ENCODE assay signal across 8 cellular contexts in genomic region chr22:31291403-31291715, GRCh38.
DNase-seq lines count a peak whose midpoint lies in the region; ATAC-seq and TF ChIP-seq lines count a peak whose summit lies in the region.

No MANE protein-coding gene starts in this region.

- peaks cover 13 to 19% of the 10 kb centered on the region in 2 donors for H3K36me3 ChIP-seq in duodenal mucosa (ENCODE audit: control insufficient read depth in 1 of 2, insufficient read depth in 2 of 2, low read length in 2 of 2)
- H3K36me3 ChIP-seq in muscle layer of duodenum (ENCODE audit: control insufficient read depth in 1 of 2, insufficient read depth in 2 of 2, low read length in 2 of 2) = peaks cover 11 to 16% of the 10 kb centered on the region in 2 donors

- ATAC-seq in HG03354 (IDR thresholded peaks at IDR 0.05; ENCODE audit: poor library complexity, severe bottlenecking, unreplicated experiment) (no peak), HG03571 (IDR thresholded peaks at IDR 0.05; ENCODE audit: unreplicated experiment) (no peak)

- TF ChIP-seq CTCF in AG10803 (conservative IDR thresholded peaks at IDR 0.05; ENCODE audit: low read length) = no peak

- in situ Hi-C loops in KBM-7 (cut with MboI; ENCODE audit: low pct_unique_long_range_greater_than_20kb, low sequenced_read_pairs) = no loop called here

- H3K4me1 ChIP-seq in duodenal mucosa (ENCODE audit: control insufficient read depth in 1 of 2, insufficient read depth in 2 of 2, low read length in 2 of 2) = peaks cover 39 to 53% of the 10 kb centered on the region in 2 donors
- H3K4me1 ChIP-seq in muscle layer of duodenum (ENCODE audit: control insufficient read depth in 1 of 2, insufficient read depth in 2 of 2, low read length in 2 of 2) = peaks cover 20 to 65% of the 10 kb centered on the region in 2 donors

- peak overlapping the region; percentile 91 for H3K4me3 ChIP-seq in AG10803 (ENCODE audit: low read length)
- peak overlapping the region; percentile 91 to 98 for H3K4me3 ChIP-seq in duodenal mucosa (ENCODE audit: low read depth in 1 of 2, low read length in 2 of 2)
- peak overlapping the region; percentile 89 to 92 for H3K4me3 ChIP-seq in muscle layer of duodenum (ENCODE audit: low read depth in 1 of 2, low read length in 2 of 2)

- H3K9me3 ChIP-seq in duodenal mucosa (ENCODE audit: control insufficient read depth in 1 of 2, low read length in 2 of 2) (no peaks in the 10 kb centered on the region), muscle layer of duodenum (ENCODE audit: control insufficient read depth in 1 of 2, low read length in 2 of 2) (no peaks in the 10 kb centered on the region)

- H3K27ac ChIP-seq in duodenal mucosa (ENCODE audit: low read depth, low read length) (peak overlapping the region; percentile 99), muscle layer of duodenum (ENCODE audit: low read length) (peak overlapping the region; percentile 96)

- H3K9ac ChIP-seq in duodenal mucosa (ENCODE audit: low read depth in 1 of 2, low read length in 2 of 2) = peak overlapping the region; percentile 93 to 94

- H3K27me3 ChIP-seq in duodenal mucosa (ENCODE audit: control insufficient read depth in 1 of 2, insufficient read depth in 2 of 2, low read length in 2 of 2) (no peaks in the 10 kb centered on the region), muscle layer of duodenum (ENCODE audit: low read depth, low read length) (no peaks in the 10 kb centered on the region)

- DNase-seq in AG10803 (ENCODE audit: low read depth) (no peak), NAMALWA (ENCODE audit: low spot score) (peak; percentile 51), hepatic stellate cell (ENCODE audit: low spot score) (no peak), KBM-7 (no peak)
